In genomic region chr2:27712547-27712946, GRCh38 we compare ENCODE assay signal across 27 cellular contexts.
"Had no signal": no experiment of that assay in that cellular context is flagged by ENCODE, and none has a peak within 500 bp of the region (broad histone marks: within the 10 kb centered on the region; RNA-seq: fewer than 3 reads in every experiment).

No MANE protein-coding gene starts in this region.

- H3K4me3 Mint-ChIP-seq: activated CD4-positive, alpha-beta T cell treated with anti-CD3 and anti-CD28 coated beads for 36 hours; activated CD8-positive, alpha-beta memory T cell treated with anti-CD3 and anti-CD28 coated beads, Interleukin-2, amount 10 ng/mL, durations not matched to agents 7 days and 5 days; activated CD8-positive, alpha-beta T cell treated with anti-CD3 and anti-CD28 coated beads, Interleukin-2, amount 10 ng/mL, durations not matched to agents 7 days and 5 days; mesothelial cell of epicardium; stimulated activated naive B cell treated with anti-CD40 and anti-IgM and Interleukin-4, amounts not matched to agents 10 μg/mL and 1 μg/mL and 100 μg/mL, for 72 hours had no signal

- H2AFZ ChIP-seq: hepatocyte had no signal

- H3K79me2 ChIP-seq: hepatocyte had no signal

- H3K36me3 ChIP-seq: gastroesophageal sphincter, left ventricle myocardium inferior, sigmoid colon, stomach, tibial nerve had no signal

- DNase-seq: activated CD4-positive, alpha-beta T cell treated with anti-CD3 and anti-CD28 coated beads for 36 hours; activated CD4-positive, CD25-positive, alpha-beta regulatory T cell; activated CD8-positive, alpha-beta memory T cell treated with anti-CD3 and anti-CD28 coated beads, Interleukin-2, amount 10 ng/mL, durations not matched to agents 7 days and 5 days; activated CD8-positive, alpha-beta T cell treated with anti-CD3 and anti-CD28 coated beads, Interleukin-2, amount 10 ng/mL, durations not matched to agents 7 days and 5 days; activated naive CD4-positive, alpha-beta T cell; activated T-cell treated with anti-CD3 and anti-CD28 coated beads, Interleukin-2, amount 50 U/mL, for 48 hours; dermis blood vessel endothelial cell; effector CD4-positive, alpha-beta T cell; islet precursor cell; left ventricle myocardium inferior; naive thymus-derived CD4-positive, alpha-beta T cell; sigmoid colon; small intestine; stimulated activated CD4-positive, alpha-beta T cell treated with anti-CD3 and anti-CD28 coated beads, Interleukin-4, amount 100 ng/mL, for 4 hours; stimulated activated CD8-positive, alpha-beta memory T cell treated with anti-CD3 and anti-CD28 coated beads, Interleukin-4, amount 100 ng/mL, for 48 hours; stimulated activated naive B cell treated with anti-CD40 and anti-IgM and Interleukin-4, amounts not matched to agents 10 μg/mL and 1 μg/mL and 100 μg/mL, for 72 hours; stomach had no signal

- H3K4me3 ChIP-seq: gastroesophageal sphincter, hepatocyte, left ventricle myocardium inferior, lung, sigmoid colon, stomach, tibial nerve had no signal

- FAIRE-seq: bronchial epithelial cell, colon, small intestine had no signal

- ATAC-seq: activated CD4-positive, alpha-beta T cell treated with anti-CD3 and anti-CD28 coated beads for 36 hours; activated CD8-positive, alpha-beta memory T cell treated with anti-CD3 and anti-CD28 coated beads, Interleukin-2, amount 10 ng/mL, durations not matched to agents 7 days and 5 days; activated CD8-positive, alpha-beta T cell treated with anti-CD3 and anti-CD28 coated beads, Interleukin-2, amount 10 ng/mL, durations not matched to agents 7 days and 5 days; activated naive CD4-positive, alpha-beta T cell treated with anti-CD3 and anti-CD28 coated beads, Interleukin-2, amount 50 U/mL, for 72 hours; gastroesophageal sphincter; naive thymus-derived CD4-positive, alpha-beta T cell; stimulated activated naive B cell treated with anti-CD40 and anti-IgM and Interleukin-4, amounts not matched to agents 10 μg/mL and 1 μg/mL and 100 μg/mL, for 72 hours had no signal

- H3K9me3 Mint-ChIP-seq: activated naive CD4-positive, alpha-beta T cell treated with anti-CD3 and anti-CD28 coated beads, Interleukin-2, amount 50 U/mL, for 72 hours; activated T-helper 2 cell treated with anti-CD3 and anti-CD28 coated beads, Interferon-gamma antibody, Interleukin-2, Interleukin-4, amounts not matched to agents 10 μg/mL and 5 μg/mL and 100 μg/mL, durations not matched to agents 14 hours and 24 hours and 36 hours; mesothelial cell of epicardium; naive thymus-derived CD4-positive, alpha-beta T cell; stimulated activated naive B cell treated with anti-CD40 and anti-IgM and Interleukin-4, amounts not matched to agents 10 μg/mL and 1 μg/mL and 100 μg/mL, for 72 hours had no signal

- H3K27ac Mint-ChIP-seq: activated CD4-positive, alpha-beta T cell treated with anti-CD3 and anti-CD28 coated beads for 36 hours; activated CD8-positive, alpha-beta memory T cell treated with anti-CD3 and anti-CD28 coated beads, Interleukin-2, amount 10 ng/mL, durations not matched to agents 7 days and 5 days; activated CD8-positive, alpha-beta T cell treated with anti-CD3 and anti-CD28 coated beads, Interleukin-2, amount 10 ng/mL, durations not matched to agents 7 days and 5 days; activated naive CD4-positive, alpha-beta T cell treated with anti-CD3 and anti-CD28 coated beads, Interleukin-2, amount 50 U/mL, for 72 hours; activated T-helper 2 cell treated with anti-CD3 and anti-CD28 coated beads, Interferon-gamma antibody, Interleukin-2, Interleukin-4, amounts not matched to agents 10 μg/mL and 5 μg/mL and 100 μg/mL, durations not matched to agents 14 hours and 24 hours and 36 hours; mesothelial cell of epicardium; naive thymus-derived CD4-positive, alpha-beta T cell; progenitor cell of endocrine pancreas; stimulated activated naive B cell treated with anti-CD40 and anti-IgM and Interleukin-4, amounts not matched to agents 10 μg/mL and 1 μg/mL and 100 μg/mL, for 72 hours had no signal

- H3K27ac ChIP-seq: gastroesophageal sphincter, hepatocyte, sigmoid colon, stomach had no signal

- H3K9me3 ChIP-seq: gastroesophageal sphincter, left ventricle myocardium inferior, sigmoid colon, stomach, tibial nerve had no signal

- H3K4me2 ChIP-seq: hepatocyte had no signal

- H3K27me3 ChIP-seq: gastroesophageal sphincter, hepatocyte, sigmoid colon, tibial nerve had no signal

- H3K36me3 Mint-ChIP-seq: activated CD8-positive, alpha-beta memory T cell treated with anti-CD3 and anti-CD28 coated beads, Interleukin-2, amount 10 ng/mL, durations not matched to agents 7 days and 5 days; activated naive CD4-positive, alpha-beta T cell treated with anti-CD3 and anti-CD28 coated beads, Interleukin-2, amount 50 U/mL, for 72 hours; mesothelial cell of epicardium; naive thymus-derived CD4-positive, alpha-beta T cell; stimulated activated naive B cell treated with anti-CD40 and anti-IgM and Interleukin-4, amounts not matched to agents 10 μg/mL and 1 μg/mL and 100 μg/mL, for 72 hours had no signal
